Comparison of ENCODE assay signal across 1 cellular context in the genomic region with DNA sequence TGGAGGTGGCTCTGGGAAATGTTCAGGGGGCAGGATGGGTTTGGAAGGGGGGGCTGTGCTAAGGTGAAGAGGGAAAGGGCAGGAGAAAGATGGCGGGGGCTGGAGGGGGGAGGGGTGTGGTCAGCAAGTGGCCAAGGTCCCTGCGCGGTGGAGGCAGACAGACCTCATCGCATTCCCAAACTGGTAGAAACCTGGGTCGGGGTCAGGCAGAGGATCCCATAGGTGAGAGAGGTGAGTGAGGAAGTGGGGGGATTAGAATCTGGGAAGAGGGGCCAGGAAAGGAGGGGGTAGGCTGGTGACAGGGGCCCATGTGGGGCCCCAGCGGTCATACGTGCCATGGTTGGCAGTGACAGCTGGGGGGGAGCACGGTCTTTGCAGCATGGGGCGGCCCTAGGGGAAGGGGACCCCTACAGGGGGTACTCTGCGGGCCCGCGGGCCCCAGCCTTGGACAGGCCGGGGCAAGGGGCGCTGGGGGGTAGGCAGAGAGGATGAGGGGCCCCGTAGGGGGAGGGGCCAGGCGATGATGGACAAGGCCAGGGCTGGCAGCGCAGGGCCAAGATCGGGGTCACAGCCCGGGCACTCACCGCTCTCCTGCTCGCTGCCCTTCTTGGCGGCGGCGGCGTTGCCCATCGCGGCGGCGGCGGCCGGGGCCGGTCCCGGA.
TF ChIP-seq lines count a peak whose summit lies in the region.

No MANE protein-coding gene starts in this region.

TF ChIP-seq in GM23338, 12 proteins besides CTCF, POLR2A, EP300 and RAD21 (continued from another document):
- TF ChIP-seq ZNF462 (CRISPR knock-in tag; IDR thresholded peaks at IDR 0.05) (no peak), EZH2phosphoT487 (IDR thresholded peaks at IDR 0.05; ENCODE audit: unreplicated experiment) (no peak), REST (IDR thresholded peaks at IDR 0.05; ENCODE audit: unreplicated experiment) (no peak), JUNB (IDR thresholded peaks at IDR 0.05; ENCODE audit: unreplicated experiment) (no peak), EZH2 (IDR thresholded peaks at IDR 0.05; ENCODE audit: low read depth, unreplicated experiment) (no peak), NANOG (IDR thresholded peaks at IDR 0.05; ENCODE audit: borderline replicate concordance) (no peak), ZNF331 (CRISPR knock-in tag; IDR thresholded peaks at IDR 0.05; ENCODE audit: low read depth) (no peak), STAT1 (IDR thresholded peaks at IDR 0.05; ENCODE audit: unreplicated experiment) (no peak)
